9 cellular contexts compared by ENCODE assay signal in genomic region chr18:9792565-9793226, GRCh38.
DNase-seq lines count a peak whose midpoint lies in the region; TF ChIP-seq lines count a peak whose summit lies in the region.
"Had no signal": no experiment of that assay in that cellular context is flagged by ENCODE, and none has a peak within 500 bp of the region (broad histone marks: within the 10 kb centered on the region; RNA-seq: fewer than 3 reads in every experiment).

No MANE protein-coding gene starts in this region.

- DNase-seq in NCI-H1694 treated with DMSO at 0.1 percent for 48 hours (lab: John Stamatoyannopoulos, UW) (peak; percentile 6), NCI-H1694 (lab: John Stamatoyannopoulos, UW) (no peak), NOMO-1 treated with dmso at 0.1 percent for 144 hours (lab: John Stamatoyannopoulos, UW; ENCODE audit: unreplicated experiment) (peak; percentile 39), epithelial cell of esophagus (ENCODE audit: low read depth) (no peak), NCI-H2227 treated with DMSO at 0.1 percent for 48 hours (lab: John Stamatoyannopoulos, UW) (no peak), NCI-H1105 (lab: John Stamatoyannopoulos, UW) (no peak), NCI-H128 (lab: John Stamatoyannopoulos, UW; ENCODE audit: unreplicated experiment) (no peak)
- peak; percentile 27 for DNase-seq in stimulated activated CD4-positive, alpha-beta T cell treated with anti-CD3 and anti-CD28 coated beads, Interleukin-1b, Interleukin-23, amount 100 ng/mL, for 48 hours

- no peak overlapping the region for H3K4me3 ChIP-seq in epithelial cell of esophagus (ENCODE audit: low read length)
- H3K4me3 ChIP-seq: BLaER1 had no signal

- TF ChIP-seq CTCF in epithelial cell of esophagus (IDR thresholded peaks at IDR 0.05; ENCODE audit: insufficient read depth, low read depth, low read length, missing control alignments) = peak; percentile 39

Comparison
In these comparisons a context has a peak if more than half of its experiments do, and no peak if none do; other contexts are left out.
1. DNase-seq: peak in NCI-H1694 treated with DMSO at 0.1 percent for 48 hours (single experiment), NOMO-1 treated with dmso at 0.1 percent for 144 hours (single experiment) and stimulated activated CD4-positive, alpha-beta T cell treated with anti-CD3 and anti-CD28 coated beads, Interleukin-1b, Interleukin-23, amount 100 ng/mL, for 48 hours (single experiment); none in NCI-H1694 (single experiment), epithelial cell of esophagus (single experiment), NCI-H2227 treated with DMSO at 0.1 percent for 48 hours (single experiment), NCI-H1105 (single experiment) and NCI-H128 (single experiment).